Comparison of ENCODE assay signal across 13 cellular contexts in genomic region chr9:87107072-87107471, GRCh38.
DNase-seq lines count a peak whose midpoint lies in the region; ATAC-seq and TF ChIP-seq lines count a peak whose summit lies in the region.
"Had no signal": no experiment of that assay in that cellular context is flagged by ENCODE, and none has a peak within 500 bp of the region (broad histone marks: within the 10 kb centered on the region; RNA-seq: fewer than 3 reads in every experiment).

No MANE protein-coding gene starts in this region.

- peak overlapping the region; percentile 48 for H3K27ac Mint-ChIP-seq in MCF 10A (ENCODE audit: low read depth, unreplicated experiment)
- H3K27ac Mint-ChIP-seq in Calu3 (ENCODE audit: unreplicated experiment), result no peak overlapping the region
- no peak overlapping the region for H3K27ac Mint-ChIP-seq in progenitor cell of endocrine pancreas
- H3K27ac Mint-ChIP-seq: effector memory CD8-positive, alpha-beta T cell; stimulated activated naive CD8-positive, alpha-beta T cell treated with anti-CD3 and anti-CD28 coated beads, Interleukin-15, Interleukin-2, amounts not matched to agents 100 ng/mL and 50 ng/mL, for 24 hours had no signal

- POLR2A ChIA-PET in MCF 10A (lab: Yijun Ruan, JAX), result interaction anchor here (1.0 to 1.7 kb wide), 3 partner anchors 8 to 159 kb away, joined by 3 to 4 read pairs (median 3); partner anchors contain the start of gene GAS1

- TF ChIP-seq CTCF in MCF 10A (IDR thresholded peaks at IDR 0.05; ENCODE audit: unreplicated experiment) (no peak), breast epithelium (IDR thresholded peaks at IDR 0.05) (no peak), RWPE2 (IDR thresholded peaks at IDR 0.05; ENCODE audit: poor library complexity, severe bottlenecking) (peak; percentile 72), smooth muscle cell (IDR thresholded peaks at IDR 0.05; ENCODE audit: borderline replicate concordance, insufficient read depth, poor library complexity, severe bottlenecking) (no peak), Calu3 (IDR thresholded peaks at IDR 0.05; ENCODE audit: unreplicated experiment) (no peak), progenitor cell of endocrine pancreas (IDR thresholded peaks at IDR 0.05; ENCODE audit: unreplicated experiment) (no peak)

- H3K79me2 ChIP-seq in smooth muscle cell (ENCODE audit: low read depth), result no peaks in the 10 kb centered on the region

- no peak overlapping the region for H3K9ac ChIP-seq in smooth muscle cell (ENCODE audit: low read depth)

- H3K9me3 ChIP-seq in breast epithelium (peaks cover 0 to 7% of the 10 kb centered on the region in 2 donors), RWPE2 (ENCODE audit: severe bottlenecking) (no peaks in the 10 kb centered on the region), smooth muscle cell (replicated peaks; ENCODE audit: low read depth) (no peaks in the 10 kb centered on the region)
- H3K9me3 ChIP-seq: neutrophil had no signal

- H3K4me3 Mint-ChIP-seq in MCF 10A (ENCODE audit: unreplicated experiment) (no peak overlapping the region), Calu3 (ENCODE audit: low read depth, unreplicated experiment) (no peak overlapping the region), progenitor cell of endocrine pancreas (ENCODE audit: low read depth) (no peak overlapping the region)
- H3K4me3 Mint-ChIP-seq: effector memory CD8-positive, alpha-beta T cell; stimulated activated naive CD8-positive, alpha-beta T cell treated with anti-CD3 and anti-CD28 coated beads, Interleukin-15, Interleukin-2, amounts not matched to agents 100 ng/mL and 50 ng/mL, for 24 hours had no signal

- H3K27me3 ChIP-seq in breast epithelium, result no peaks in the 10 kb centered on the region
- H3K27me3 ChIP-seq in RWPE2 (ENCODE audit: insufficient read depth, poor library complexity, severe bottlenecking), result no peaks in the 10 kb centered on the region
- no peaks in the 10 kb centered on the region for H3K27me3 ChIP-seq in smooth muscle cell (ENCODE audit: low read depth)
- H3K27me3 ChIP-seq: neutrophil had no signal

- H3K36me3 Mint-ChIP-seq in MCF 10A (ENCODE audit: insufficient read depth, unreplicated experiment), result no peaks in the 10 kb centered on the region
- no peaks in the 10 kb centered on the region for H3K36me3 Mint-ChIP-seq in Calu3 (ENCODE audit: insufficient read depth, unreplicated experiment)
- H3K36me3 Mint-ChIP-seq in progenitor cell of endocrine pancreas (ENCODE audit: insufficient read depth), result no peaks in the 10 kb centered on the region

- H3K4me3 ChIP-seq in breast epithelium (no peak overlapping the region), RWPE2 (ENCODE audit: severe bottlenecking) (no peak overlapping the region), smooth muscle cell (no peak overlapping the region)

- H3K36me3 ChIP-seq in breast epithelium, result no peaks in the 10 kb centered on the region
- no peaks in the 10 kb centered on the region for H3K36me3 ChIP-seq in RWPE2 (ENCODE audit: low read depth)
- no peaks in the 10 kb centered on the region for H3K36me3 ChIP-seq in smooth muscle cell (ENCODE audit: low read depth)
- H3K36me3 ChIP-seq: neutrophil had no signal

- no peak for TF ChIP-seq POLR2A in breast epithelium (IDR thresholded peaks at IDR 0.05)

- H3K27me3 Mint-ChIP-seq in MCF 10A (ENCODE audit: insufficient read depth, unreplicated experiment) (no peaks in the 10 kb centered on the region), Calu3 (ENCODE audit: unreplicated experiment) (peaks cover 58% of the 10 kb centered on the region), progenitor cell of endocrine pancreas (peaks cover 5% of the 10 kb centered on the region)

- 50% methylated on average over 1 of the region's 1 CpG for WGBS in smooth muscle cell (ENCODE audit: low lambda C conversion rate)

- DNase-seq in MCF 10A (ENCODE audit: unreplicated experiment) (peak; percentile 62), breast epithelium (ENCODE audit: low spot score in 2 of 2) (no peak), RWPE2 (ENCODE audit: low spot score) (peak; percentile 65), glomerular visceral epithelial cell (ENCODE audit: extremely low spot score) (peak; percentile 83), smooth muscle cell (lab: John Stamatoyannopoulos, UW; ENCODE audit: unreplicated experiment) (no peak), Calu3 (no peak), progenitor cell of endocrine pancreas (ENCODE audit: low spot score, unreplicated experiment) (no peak), DMS153 (lab: John Stamatoyannopoulos, UW) (no peak)
- DNase-seq: effector memory CD8-positive, alpha-beta T cell; NCI-H510A treated with DMSO at 0.1 percent for 48 hours; stimulated activated CD4-positive, alpha-beta T cell treated with anti-CD3 and anti-CD28 coated beads, Interleukin-2, amount 100 ng/mL, for 24 hours had no signal

- intact Hi-C loops in MCF 10A (cut with micrococcal nuclease), result loop anchor here (2.0 to 5.0 kb wide), 2 partner anchors 160 to 218 kb away; partner anchors contain the start of gene GAS1
- intact Hi-C loops in breast epithelium (cut with DNase I; ENCODE audit: low total_unique reads), result no loop called here
- intact Hi-C loops in Calu3 (cut with micrococcal nuclease; ENCODE audit: unreplicated experiment), result loop anchor here (5.0 kb wide), 1 partner anchor 215 kb away; no protein-coding TSS in a partner anchor

- H3K4me2 ChIP-seq in smooth muscle cell, result no peak overlapping the region

- ATAC-seq in RWPE2 (ENCODE audit: low read depth), result peak; percentile 86
- ATAC-seq: effector memory CD8-positive, alpha-beta T cell had no signal

- no TSS peak for BruUV-seq in MCF 10A (replicated peaks; lab: Mats Ljungman, UMichigan)
- no TSS peak for BruUV-seq in Calu3 (replicated peaks; lab: Mats Ljungman, UMichigan)

- H3K4me1 Mint-ChIP-seq in MCF 10A (ENCODE audit: insufficient read depth, unreplicated experiment), result peaks cover 30% of the 10 kb centered on the region
- no peaks in the 10 kb centered on the region for H3K4me1 Mint-ChIP-seq in Calu3 (ENCODE audit: low read depth, unreplicated experiment)
- peaks cover 9% of the 10 kb centered on the region for H3K4me1 Mint-ChIP-seq in progenitor cell of endocrine pancreas (ENCODE audit: low read depth)

- H3K27ac ChIP-seq in breast epithelium (no peak overlapping the region), RWPE2 (ENCODE audit: poor library complexity, severe bottlenecking) (peak overlapping the region; percentile 76), smooth muscle cell (ENCODE audit: low read depth) (no peak overlapping the region)
- H3K27ac ChIP-seq: neutrophil had no signal

- H3K4me1 ChIP-seq in breast epithelium, result peaks cover 0 to 4% of the 10 kb centered on the region in 2 donors
- peaks cover 33% of the 10 kb centered on the region for H3K4me1 ChIP-seq in RWPE2 (ENCODE audit: insufficient read depth, poor library complexity, severe bottlenecking)
- peaks cover 13% of the 10 kb centered on the region for H3K4me1 ChIP-seq in smooth muscle cell (ENCODE audit: low read depth)

- H3K9me3 Mint-ChIP-seq in MCF 10A (ENCODE audit: unreplicated experiment), result peaks cover 7% of the 10 kb centered on the region
- no peaks in the 10 kb centered on the region for H3K9me3 Mint-ChIP-seq in Calu3 (ENCODE audit: low read depth, unreplicated experiment)
- no peaks in the 10 kb centered on the region for H3K9me3 Mint-ChIP-seq in progenitor cell of endocrine pancreas (ENCODE audit: low read depth)
- H3K9me3 Mint-ChIP-seq: effector memory CD8-positive, alpha-beta T cell had no signal

- H3F3A ChIP-seq in smooth muscle cell (ENCODE audit: low read depth), result peaks cover 19% of the 10 kb centered on the region

- H2AFZ ChIP-seq in smooth muscle cell (ENCODE audit: low read depth), result peak overlapping the region; percentile 28

- CTCF ChIA-PET in MCF 10A (lab: Yijun Ruan, JAX), result interaction anchor here (0.6 to 1.4 kb wide), 2 partner anchors 218 to 686 kb away, joined by 3 to 4 read pairs; no protein-coding TSS in a partner anchor
- CTCF ChIA-PET in Calu3 (lab: Charles Lee), result interaction anchor here (0.6 to 0.7 kb wide), 6 partner anchors 18 to 230 kb away, joined by 3 to 6 read pairs (median 4); no protein-coding TSS in a partner anchor

- H4K20me1 ChIP-seq in smooth muscle cell (ENCODE audit: low read depth), result no peaks in the 10 kb centered on the region

Comparison
In these comparisons a context has a peak if more than half of its experiments do, and no peak if none do; other contexts are left out.
1. DNase-seq: peak in MCF 10A (single experiment), RWPE2 (single experiment) and glomerular visceral epithelial cell (single experiment); none in breast epithelium (0 of 2), smooth muscle cell (single experiment), Calu3 (single experiment), progenitor cell of endocrine pancreas (single experiment) and DMS153 (single experiment).